21 cellular contexts compared by ENCODE assay signal in the genomic region with DNA sequence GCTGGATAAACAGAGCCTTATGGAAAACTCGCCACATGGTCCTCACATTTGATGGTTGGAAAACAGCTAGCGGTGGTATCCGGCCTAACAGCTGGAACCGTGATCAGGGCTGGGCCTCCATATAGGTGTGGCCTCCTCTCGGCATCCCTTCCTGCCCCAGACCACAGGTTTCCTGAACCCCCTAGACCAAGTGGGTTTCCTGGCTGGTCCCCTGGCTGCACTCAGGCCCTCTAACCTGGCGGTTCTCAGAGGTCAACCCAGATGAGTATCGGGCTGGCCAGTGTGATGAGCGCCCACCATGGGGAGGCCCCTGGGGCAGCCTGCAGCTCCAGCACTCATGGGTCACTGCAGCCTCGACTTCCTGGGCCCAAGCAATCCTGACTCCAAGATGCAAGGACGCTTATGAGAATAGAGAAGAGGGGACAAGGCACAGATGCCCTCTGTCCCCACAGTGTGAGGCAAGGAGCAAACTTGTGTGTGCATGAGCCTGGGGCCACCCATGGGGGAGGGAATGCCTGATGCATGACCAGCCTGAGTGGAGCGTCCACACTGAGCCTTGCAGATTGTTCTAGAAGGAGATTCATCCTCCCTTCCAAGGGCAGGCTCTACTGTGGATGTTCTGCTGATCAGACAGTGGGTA. TPM values are rescaled to one million over a fixed set of nuclear protein-coding genes. Genes with fewer than 3 reads are reported as not detected.
DNase-seq lines count a peak whose midpoint lies in the region; ATAC-seq and TF ChIP-seq lines count a peak whose summit lies in the region.
"Had no signal": no experiment of that assay in that cellular context is flagged by ENCODE, and none has a peak within 500 bp of the region (broad histone marks: within the 10 kb centered on the region; RNA-seq: fewer than 3 reads in every experiment).

No MANE protein-coding gene starts in this region.

- ATAC-seq in heart left ventricle (peak in 2 of 4 donors; percentile 6 to 71), HG03025 (IDR thresholded peaks at IDR 0.05; ENCODE audit: low FRiP score, unreplicated experiment) (no peak), GM21360 (IDR thresholded peaks at IDR 0.05; ENCODE audit: unreplicated experiment) (no peak)
- ATAC-seq: activated CD4-positive, alpha-beta T cell treated with anti-CD3 and anti-CD28 coated beads for 36 hours; activated naive CD8-positive, alpha-beta T cell treated with anti-CD3 and anti-CD28 coated beads, Interleukin-2, amount 50 U/mL, for 24 hours; stimulated activated naive CD8-positive, alpha-beta T cell treated with anti-CD3 and anti-CD28 coated beads, Interleukin-15, amount 100 ng/mL, for 72 hours had no signal

- H3K4me3 ChIP-seq in heart left ventricle: no peak overlapping the region
- H3K4me3 ChIP-seq in neuronal stem cell (ENCODE audit: low read length in 2 of 2): no peak overlapping the region
- H3K4me3 ChIP-seq in suprapubic skin: no peak overlapping the region
- H3K4me3 ChIP-seq: transverse colon had no signal

- H3K18ac ChIP-seq in neuronal stem cell (ENCODE audit: low read length): no peak overlapping the region

- no peak overlapping the region for H3K23ac ChIP-seq in neuronal stem cell (ENCODE audit: low read depth, low read length, poor library complexity)

- H3K9me3 ChIP-seq in heart left ventricle (no peaks in the 10 kb centered on the region), neuronal stem cell (replicated peaks in 1 of 2; ENCODE audit: control insufficient read depth in 2 of 2, insufficient read depth in 1 of 2, low read depth in 1 of 2, low read length in 2 of 2) (no peaks in the 10 kb centered on the region), suprapubic skin (no peaks in the 10 kb centered on the region)
- H3K9me3 ChIP-seq: transverse colon had no signal

- no peak overlapping the region for H2BK5ac ChIP-seq in neuronal stem cell (ENCODE audit: low read length)

- no peak overlapping the region for H2BK120ac ChIP-seq in neuronal stem cell (ENCODE audit: low read depth, low read length)

- intact Hi-C loops in heart left ventricle (cut with DNase I): no loop called here

- peak overlapping the region; percentile 17 for H3K9ac ChIP-seq in neuronal stem cell (ENCODE audit: low read depth, low read length, poor library complexity)
- H3K9ac ChIP-seq: KMS-11 had no signal

- WGBS in heart left ventricle, 4 donors: 61 to 71% (median 66%) methylated on average over 6 to 11 of the region's 11 CpGs
- WGBS in neuronal stem cell (ENCODE audit: extremely low coverage in 2 of 2, insufficient read length in 2 of 2, insufficient replicate concordance in 1 of 2), 2 donors: no CpG with 5 or more reads among the region's 11 CpGs
- WGBS in suprapubic skin: 70% methylated on average over 10 of the region's 11 CpGs

- no peak for TF ChIP-seq CTCF in heart left ventricle (IDR thresholded peaks at IDR 0.05)
- TF ChIP-seq CTCF in suprapubic skin (IDR thresholded peaks at IDR 0.05): no peak

- DNase-seq in activated effector memory CD4-positive, alpha-beta T cell treated with anti-CD3 and anti-CD28 coated beads, Interleukin-2, amount 50 U/mL, for 16 hours: peak; percentile 37
- no peak for DNase-seq in activated effector memory CD4-positive, alpha-beta T cell treated with Interleukin-2 at 50 U/mL for 16 hours
- peak in 4 of 5 donors; percentile 36 to 48 (median 45) for DNase-seq in heart left ventricle
- DNase-seq in neuronal stem cell (ENCODE audit: low spot score): no peak
- peak; percentile 48 to 61 for DNase-seq in suprapubic skin (ENCODE audit: low spot score in 2 of 2)
- no peak for DNase-seq in NCI-H2029 treated with DMSO at 0.1 percent for 48 hours (lab: John Stamatoyannopoulos, UW)
- DNase-seq: activated naive CD8-positive, alpha-beta T cell treated with anti-CD3 and anti-CD28 coated beads, Interleukin-2, amount 50 U/mL, for 24 hours; brain microvascular endothelial cell; cortex of kidney; HFFc6; midbrain; NCI-H1694; SHP77 treated with DMSO at 0.1 percent for 48 hours; stimulated activated CD4-positive, alpha-beta T cell treated with anti-CD3 and anti-CD28 coated beads, Interleukin-12 subunit alpha, Interleukin-12 subunit beta, amount 100 ng/mL, for 4 hours; stimulated activated naive CD8-positive, alpha-beta T cell treated with anti-CD3 and anti-CD28 coated beads, Interleukin-15, amount 100 ng/mL, for 72 hours; transverse colon had no signal

- H3K4me1 ChIP-seq in heart left ventricle (peaks cover 3 to 34% (median 20%) of the 10 kb centered on the region in 12 donors), neuronal stem cell (ENCODE audit: control insufficient read depth in 2 of 2, insufficient read depth in 1 of 2, low read depth in 1 of 2, low read length in 2 of 2) (no peaks in the 10 kb centered on the region), suprapubic skin (peaks cover 44% of the 10 kb centered on the region)

- H3K14ac ChIP-seq in neuronal stem cell (ENCODE audit: low read length): no peak overlapping the region

- H4K8ac ChIP-seq in neuronal stem cell (ENCODE audit: low read depth, low read length): no peak overlapping the region

- no peak overlapping the region for H2AFZ ChIP-seq in neuronal stem cell (ENCODE audit: low read length)

- H3K27ac ChIP-seq in heart left ventricle (peak overlapping the region in 9 of 12 donors; percentile 5 to 68 (median 54)), neuronal stem cell (replicated peaks; ENCODE audit: low read length) (no peak overlapping the region), suprapubic skin (no peak overlapping the region)
- H3K27ac ChIP-seq: brain microvascular endothelial cell, KMS-11, transverse colon had no signal

- no peak overlapping the region for H3K4ac ChIP-seq in neuronal stem cell (ENCODE audit: low read length)

- H2AK5ac ChIP-seq in neuronal stem cell (ENCODE audit: low read depth, low read length): no peak overlapping the region

- H3K79me1 ChIP-seq in neuronal stem cell (ENCODE audit: low read depth, low read length): no peaks in the 10 kb centered on the region

- H3K4me2 ChIP-seq in neuronal stem cell (ENCODE audit: insufficient read depth, low read length, poor library complexity, severe bottlenecking): no peak overlapping the region
- H3K4me2 ChIP-seq: KMS-11 had no signal

- H3K36me3 ChIP-seq in heart left ventricle: no peaks in the 10 kb centered on the region
- peaks cover 0 to 2% of the 10 kb centered on the region in 2 donors for H3K36me3 ChIP-seq in neuronal stem cell (replicated peaks in 1 of 2; ENCODE audit: control insufficient read depth in 2 of 2, insufficient read depth in 2 of 2, low read length in 2 of 2)
- no peaks in the 10 kb centered on the region for H3K36me3 ChIP-seq in suprapubic skin
- H3K36me3 ChIP-seq: brain microvascular endothelial cell, transverse colon had no signal

- no peak for TF ChIP-seq POLR2A in heart left ventricle (IDR thresholded peaks at IDR 0.05)
- TF ChIP-seq POLR2A in suprapubic skin (IDR thresholded peaks at IDR 0.05): no peak

- H2BK15ac ChIP-seq in neuronal stem cell (ENCODE audit: low read length): no peak overlapping the region

- no peak overlapping the region for H4K91ac ChIP-seq in neuronal stem cell (ENCODE audit: low read depth, low read length, poor library complexity)

- H2BK12ac ChIP-seq in neuronal stem cell (ENCODE audit: low read length): no peak overlapping the region

- TF ChIP-seq EP300 in suprapubic skin (IDR thresholded peaks at IDR 0.05): no peak

- H3K27me3 ChIP-seq in heart left ventricle: peaks cover 0 to 7% (median 0%) of the 10 kb centered on the region in 9 donors
- H3K27me3 ChIP-seq in neuronal stem cell (ENCODE audit: control insufficient read depth in 3 of 3, insufficient read depth in 3 of 3, low read depth in 1 of 3, low read length in 3 of 3): peaks cover 27 to 67% (median 50%) of the 10 kb centered on the region in 3 experiments
- H3K27me3 ChIP-seq in suprapubic skin: no peaks in the 10 kb centered on the region
- H3K27me3 ChIP-seq: transverse colon had no signal

RNA-seq across cellular contexts. Expression of a gene that starts 53.4 kb away (rescaled TPM):
- total RNA-seq in heart left ventricle (under 1 TPM in 1 of 9 donors, not detected in 8; 0.36 TPM), suprapubic skin (10 to 100 TPM; 18.7 to 54.4 (median 44.1) TPM)
- polyA plus RNA-seq in heart left ventricle: not detected
- 8.6 TPM for polyA plus RNA-seq in neuronal stem cell (2013, experiment 1 of 2)
- 8.5 TPM for polyA plus RNA-seq in neuronal stem cell (2013, experiment 2 of 2)
- total RNA-seq: activated CD4-positive, alpha-beta T cell treated with anti-CD3 and anti-CD28 coated beads for 36 hours; activated CD8-positive, alpha-beta memory T cell treated with anti-CD3 and anti-CD28 coated beads for 36 hours; transverse colon had no signal

Comparison
In these comparisons a context has a peak if more than half of its experiments do, and no peak if none do; other contexts are left out.
1. DNase-seq: peak in activated effector memory CD4-positive, alpha-beta T cell treated with anti-CD3 and anti-CD28 coated beads, Interleukin-2, amount 50 U/mL, for 16 hours (single experiment), heart left ventricle (4 of 5) and suprapubic skin (2 of 2); none in activated effector memory CD4-positive, alpha-beta T cell treated with Interleukin-2 at 50 U/mL for 16 hours (single experiment), neuronal stem cell (single experiment) and NCI-H2029 treated with DMSO at 0.1 percent for 48 hours (single experiment).
2. H3K27ac ChIP-seq: peak in heart left ventricle (9 of 12); none in neuronal stem cell (single experiment) and suprapubic skin (single experiment).
3. RNA of a gene that starts 53.4 kb away (total RNA-seq): 18.7 to 54.4 TPM in suprapubic skin; 0.36 TPM in heart left ventricle; every median in the first group is over 10 times any median in the second.